In genomic region chr16:56616608-56617211, GRCh38 we compare ENCODE assay signal across 9 cellular contexts. TPM values are rescaled to one million over a fixed set of nuclear protein-coding genes. Genes with fewer than 3 reads are reported as not detected.
A peak's percentile ranks its signal among the peaks of the same experiment; 100 is the strongest.
DNase-seq lines count a peak whose midpoint lies in the region; ATAC-seq and TF ChIP-seq lines count a peak whose summit lies in the region.
"Had no signal": no experiment of that assay in that cellular context is flagged by ENCODE, and none has a peak within 500 bp of the region (broad histone marks: within the 10 kb centered on the region; RNA-seq: fewer than 3 reads in every experiment).

No MANE protein-coding gene starts in this region.

- intact Hi-C loops in mammary epithelial cell (cut with micrococcal nuclease), result loop anchor here (1.0 kb wide), 1 partner anchor 9 kb away; the partner anchor contains the start of gene MT1E

- H3K27ac ChIP-seq in HUES48 (ENCODE audit: low read depth, low read length) (no peak overlapping the region), mammary epithelial cell (ENCODE audit: insufficient read depth, low read depth, low read length) (no peak overlapping the region), skeletal muscle tissue (ENCODE audit: low read depth, low read length) (peak overlapping the region; percentile 38)

- H3K4me1 ChIP-seq in HUES48 (ENCODE audit: control insufficient read depth, insufficient read depth, low read length), result peaks cover 19% of the 10 kb centered on the region
- H3K4me1 ChIP-seq in mammary epithelial cell (ENCODE audit: insufficient read depth, low read length), result peaks cover 39% of the 10 kb centered on the region
- peaks cover 15 to 22% (median 21%) of the 10 kb centered on the region in 3 donors for H3K4me1 ChIP-seq in skeletal muscle tissue (ENCODE audit: control insufficient read depth in 3 of 3, insufficient read depth in 3 of 3, low read length in 3 of 3)

- in situ Hi-C loops in mammary epithelial cell (cut with MboI; ENCODE audit: low sequenced_read_pairs in 2 of 2), result no loop called here

- H3K27me3 ChIP-seq in HUES48 (ENCODE audit: control insufficient read depth, insufficient read depth, low read length) (peaks cover 94% of the 10 kb centered on the region), mammary epithelial cell (ENCODE audit: insufficient read depth, low read length) (no peaks in the 10 kb centered on the region), skeletal muscle tissue (ENCODE audit: control insufficient read depth in 3 of 3, insufficient read depth in 3 of 3, low read length in 3 of 3) (no peaks in the 10 kb centered on the region)

- H3K4me2 ChIP-seq in mammary epithelial cell (ENCODE audit: insufficient read depth, low read depth, low read length), result peak overlapping the region; percentile 45

- CTCF ChIA-PET in mammary epithelial cell (lab: Charles Lee; ENCODE audit: low non-redundant PET), result no interaction called here

- H3K4me3 ChIP-seq in HUES48 (ENCODE audit: low read depth, low read length) (peak overlapping the region; percentile 58), mammary epithelial cell (replicated peaks in 1 of 3; ENCODE audit: insufficient read depth in 1 of 3, low read depth in 2 of 3, low read length in 3 of 3) (peak overlapping the region in 1 of 3 experiments; percentile 27), skeletal muscle tissue (ENCODE audit: low read length in 3 of 3) (peak overlapping the region; percentile 66 to 79 (median 68))

- H3K36me3 ChIP-seq in HUES48 (ENCODE audit: control insufficient read depth, insufficient read depth, low read length), result no peaks in the 10 kb centered on the region
- H3K36me3 ChIP-seq in mammary epithelial cell (ENCODE audit: insufficient read depth, low read length), result no peaks in the 10 kb centered on the region
- no peaks in the 10 kb centered on the region for H3K36me3 ChIP-seq in skeletal muscle tissue (ENCODE audit: control insufficient read depth in 3 of 3, insufficient read depth in 3 of 3, low read length in 3 of 3)

- no peaks in the 10 kb centered on the region for H4K20me1 ChIP-seq in mammary epithelial cell (ENCODE audit: insufficient read depth, low read length)

- no peak overlapping the region for H3K9ac ChIP-seq in HUES48 (ENCODE audit: low read depth, low read length)
- H3K9ac ChIP-seq in mammary epithelial cell (ENCODE audit: insufficient read depth, low read length), result no peak overlapping the region
- peak overlapping the region; percentile 58 to 83 (median 74) for H3K9ac ChIP-seq in skeletal muscle tissue (ENCODE audit: low read depth in 1 of 3, low read length in 3 of 3)

- no peak for TF ChIP-seq CTCF in mammary epithelial cell (conservative IDR thresholded peaks at IDR 0.05 in 1 of 2, IDR thresholded peaks at IDR 0.05 in 1 of 2; ENCODE audit: extremely low read depth in 1 of 2, insufficient read depth in 1 of 2, low read depth in 1 of 2, low read length in 2 of 2)

- BruUV-seq in mammary epithelial cell (replicated peaks; lab: Mats Ljungman, UMichigan), result no TSS peak

- ATAC-seq in HG03432 (IDR thresholded peaks at IDR 0.05; ENCODE audit: unreplicated experiment), result no peak
- ATAC-seq in GM18867 (IDR thresholded peaks at IDR 0.05; ENCODE audit: unreplicated experiment), result no peak
- no peak for ATAC-seq in GM19395 (IDR thresholded peaks at IDR 0.05; ENCODE audit: unreplicated experiment)

- H2AFZ ChIP-seq in mammary epithelial cell (ENCODE audit: low read depth, low read length), result peak overlapping the region; percentile 65

- H3K79me2 ChIP-seq in mammary epithelial cell (ENCODE audit: insufficient read depth, low read length), result peaks cover 12% of the 10 kb centered on the region

- H3K9me3 ChIP-seq in HUES48 (ENCODE audit: control insufficient read depth, insufficient read depth, low read length) (no peaks in the 10 kb centered on the region), mammary epithelial cell (replicated peaks; ENCODE audit: insufficient read depth, low read length) (no peaks in the 10 kb centered on the region), skeletal muscle tissue (ENCODE audit: control insufficient read depth in 3 of 3, low read length in 3 of 3) (no peaks in the 10 kb centered on the region)

- WGBS in mammary epithelial cell (ENCODE audit: low coverage, missing lambda C conversion rate), result 87% methylated on average over 21 of the region's 23 CpGs

- DNase-seq in mammary epithelial cell (no peak), islet precursor cell (peak; percentile 49), SK-N-DZ (ENCODE audit: low spot score) (no peak)
- DNase-seq: NCI-H82 had no signal

- dilution Hi-C loops in mammary epithelial cell (cut with HindIII; ENCODE audit: low sequenced_read_pairs), result no loop called here

RNA-seq across cellular contexts. Expression of gene MT2A, which starts 8.3 kb away (rescaled TPM):
- total RNA-seq in mammary epithelial cell (1,000 to 10,000 TPM in 1 of 2 donors, 100 to 1,000 TPM in 1; 295 to 3,844 TPM), skeletal muscle tissue (2.1 TPM)
- 2,263 TPM for polyA plus RNA-seq in mammary epithelial cell
- 3,641 TPM for polyA minus RNA-seq in mammary epithelial cell
- polyA plus RNA-seq in SK-N-DZ (2014; cell fraction: cytosol; rRNA removed), result not detected in 2 replicates
- polyA plus RNA-seq in SK-N-DZ (2014; cell fraction: nucleus; rRNA removed), result 1.5 TPM in 1 of 2 replicates, not detected in the other

RNA-seq across cellular contexts. Expression of gene MT1E, which starts 8.9 kb away (rescaled TPM):
- total RNA-seq in mammary epithelial cell (100 to 1,000 TPM; 259 to 468 TPM), skeletal muscle tissue (18.8 TPM)
- polyA plus RNA-seq in mammary epithelial cell, result 2,254 TPM
- 623 TPM for polyA minus RNA-seq in mammary epithelial cell
- 0.49 TPM in 1 of 2 replicates, not detected in the other for polyA plus RNA-seq in SK-N-DZ (2014; cell fraction: cytosol; rRNA removed)
- polyA plus RNA-seq in SK-N-DZ (2014; cell fraction: nucleus; rRNA removed), result not detected in 2 replicates

RNA-seq across cellular contexts. Expression of gene MT1M, which starts 15.7 kb away (rescaled TPM):
- total RNA-seq in mammary epithelial cell (1 to 10 TPM in 1 of 2 donors, not detected in 1; 2.5 TPM), skeletal muscle tissue (2.1 TPM)
- not detected for polyA plus RNA-seq in mammary epithelial cell
- polyA minus RNA-seq in mammary epithelial cell, result not detected
- not detected in 2 replicates for polyA plus RNA-seq in SK-N-DZ (2014; cell fraction: cytosol; rRNA removed)
- polyA plus RNA-seq in SK-N-DZ (2014; cell fraction: nucleus; rRNA removed), result not detected in 2 replicates

RNA-seq across cellular contexts. Expression of gene MT1A, which starts 21.8 kb away (rescaled TPM):
- total RNA-seq in mammary epithelial cell (not detected), skeletal muscle tissue (not detected)
- 0.65 TPM for polyA plus RNA-seq in mammary epithelial cell
- polyA minus RNA-seq in mammary epithelial cell, result not detected
- not detected in 2 replicates for polyA plus RNA-seq in SK-N-DZ (2014; cell fraction: cytosol; rRNA removed)
- polyA plus RNA-seq in SK-N-DZ (2014; cell fraction: nucleus; rRNA removed), result not detected in 2 replicates

RNA-seq across cellular contexts. Expression of gene MT3, which starts 27.4 kb away (rescaled TPM):
- total RNA-seq in mammary epithelial cell (not detected), skeletal muscle tissue (1.0 TPM)
- not detected for polyA plus RNA-seq in mammary epithelial cell
- polyA minus RNA-seq in mammary epithelial cell, result not detected
- not detected in 2 replicates for polyA plus RNA-seq in SK-N-DZ (2014; cell fraction: cytosol; rRNA removed)
- polyA plus RNA-seq in SK-N-DZ (2014; cell fraction: nucleus; rRNA removed), result not detected in 2 replicates

Comparison
In these comparisons a context has a peak if more than half of its experiments do, and no peak if none do; other contexts are left out.
1. H3K9ac ChIP-seq: peak in skeletal muscle tissue (3 of 3); none in HUES48 (single experiment) and mammary epithelial cell (single experiment).
2. RNA of gene MT2A, which starts 8.3 kb away (total RNA-seq): 295 to 3,844 TPM in mammary epithelial cell; 2.1 TPM in skeletal muscle tissue (single experiment); every median in the first group is over 10 times any median in the second.
3. RNA of gene MT1E, which starts 8.9 kb away (total RNA-seq): 259 to 468 TPM in mammary epithelial cell; 18.8 TPM in skeletal muscle tissue (single experiment); every median in the first group is over 10 times any median in the second.